ENCODE assay signal across 17 cellular contexts in genomic region chr9:69570091-69570451, GRCh38.
"Had no signal": no experiment of that assay in that cellular context is flagged by ENCODE, and none has a peak within 500 bp of the region (broad histone marks: within the 10 kb centered on the region; RNA-seq: fewer than 3 reads in every experiment).

No MANE protein-coding gene starts in this region.

- H3K36me3 ChIP-seq: ascending aorta, esophagus muscularis mucosa, neutrophil had no signal

- H3K4me1 Mint-ChIP-seq: activated naive CD8-positive, alpha-beta T cell treated with anti-CD3 and anti-CD28 coated beads, Interleukin-2, amount 10 ng/mL, durations not matched to agents 7 days and 5 days; naive B cell; T-cell had no signal

- DNase-seq: activated CD4-positive, alpha-beta T cell treated with anti-CD3 and anti-CD28 coated beads, Interleukin-2, amount 50 U/mL, for 1 hour; activated CD8-positive, alpha-beta memory T cell treated with anti-CD3 and anti-CD28 coated beads for 24 hours; activated gamma-delta T cell treated with Interleukin-2 at 50 U/mL for 16 hours; activated naive CD8-positive, alpha-beta T cell treated with anti-CD3 and anti-CD28 coated beads, Interleukin-2, amount 10 ng/mL, durations not matched to agents 7 days and 5 days; glutamatergic neuron; hypothalamus; naive B cell; posterior cingulate gyrus; stimulated activated CD4-positive, alpha-beta T cell treated with anti-CD3 and anti-CD28 coated beads, Interleukin-4, amount 100 ng/mL, for 4 hours; stimulated activated CD8-positive, alpha-beta memory T cell treated with anti-CD3 and anti-CD28 coated beads, Interleukin-4, amount 100 ng/mL, for 48 hours; stimulated activated naive CD4-positive, alpha-beta T cell treated with Interleukin-2 at 50 U/mL for 16 hours; T-cell; T-helper 9 cell; trophoblast cell had no signal

- H3K27ac ChIP-seq: ascending aorta, esophagus muscularis mucosa, neutrophil had no signal

- H3K27me3 ChIP-seq: ascending aorta, esophagus muscularis mucosa, neutrophil had no signal

- H3K27ac Mint-ChIP-seq: activated naive CD8-positive, alpha-beta T cell treated with anti-CD3 and anti-CD28 coated beads, Interleukin-2, amount 10 ng/mL, durations not matched to agents 7 days and 5 days; naive B cell; T-cell had no signal

- ATAC-seq: T-cell had no signal

- H3K36me3 Mint-ChIP-seq: activated naive CD8-positive, alpha-beta T cell treated with anti-CD3 and anti-CD28 coated beads, Interleukin-2, amount 10 ng/mL, durations not matched to agents 7 days and 5 days; naive B cell; T-cell had no signal

- H3K4me3 Mint-ChIP-seq: activated naive CD8-positive, alpha-beta T cell treated with anti-CD3 and anti-CD28 coated beads, Interleukin-2, amount 10 ng/mL, durations not matched to agents 7 days and 5 days; naive B cell; T-cell had no signal

- H3K4me1 ChIP-seq: ascending aorta had no signal

- H3K9me3 ChIP-seq: ascending aorta, esophagus muscularis mucosa, neutrophil had no signal

- H3K9me3 Mint-ChIP-seq: activated naive CD8-positive, alpha-beta T cell treated with anti-CD3 and anti-CD28 coated beads, Interleukin-2, amount 10 ng/mL, durations not matched to agents 7 days and 5 days; naive B cell; T-cell had no signal

- H3K4me3 ChIP-seq: ascending aorta, esophagus muscularis mucosa had no signal
